ENCODE assay signal across 9 cellular contexts in the genomic region with DNA sequence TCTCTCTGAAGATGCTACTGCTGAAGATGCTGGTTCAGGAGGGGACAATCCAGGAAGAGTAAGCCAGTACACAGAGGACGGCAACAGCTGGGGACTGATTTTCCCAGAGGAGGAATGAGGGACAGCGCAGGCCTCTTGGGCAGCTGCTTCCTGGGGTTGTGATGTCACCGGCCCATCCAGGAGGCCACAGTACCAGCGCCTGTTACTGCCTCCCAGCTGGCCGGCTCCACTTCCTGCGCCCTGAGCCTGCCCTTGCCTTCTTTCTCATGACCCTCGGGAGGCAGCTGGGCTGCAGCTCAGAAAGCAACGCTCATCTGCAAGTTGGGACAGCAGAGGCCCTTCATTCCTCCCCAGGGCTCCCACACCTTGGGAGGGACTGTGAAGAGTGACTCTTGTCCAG. TPM values are rescaled to one million over a fixed set of nuclear protein-coding genes. Genes with fewer than 3 reads are reported as not detected.
DNase-seq lines count a peak whose midpoint lies in the region; TF ChIP-seq lines count a peak whose summit lies in the region.
"Had no signal": no experiment of that assay in that cellular context is flagged by ENCODE, and none has a peak within 500 bp of the region (broad histone marks: within the 10 kb centered on the region; RNA-seq: fewer than 3 reads in every experiment).

No MANE protein-coding gene starts in this region.

- CTCF ChIA-PET in MCF 10A (lab: Yijun Ruan, JAX), result interaction anchor here (0.6 to 0.8 kb wide), 2 partner anchors 18 to 117 kb away, joined by 3 read pairs; no protein-coding TSS in a partner anchor

- TF ChIP-seq CTCF in MCF 10A (IDR thresholded peaks at IDR 0.05; ENCODE audit: unreplicated experiment), result no peak

- no peaks in the 10 kb centered on the region for H3K36me3 Mint-ChIP-seq in MCF 10A (ENCODE audit: insufficient read depth, unreplicated experiment)
- H3K36me3 Mint-ChIP-seq: IgD-negative memory B cell had no signal

- H3K27ac ChIP-seq in substantia nigra (ENCODE audit: low read depth, low read length, poor library complexity, severe bottlenecking), result peak overlapping the region; percentile 83

- H3K27ac Mint-ChIP-seq in MCF 10A (ENCODE audit: low read depth, unreplicated experiment), result no peak overlapping the region

- no peaks in the 10 kb centered on the region for H3K27me3 Mint-ChIP-seq in MCF 10A (ENCODE audit: insufficient read depth, unreplicated experiment)
- H3K27me3 Mint-ChIP-seq: IgD-negative memory B cell had no signal

- peaks cover 31% of the 10 kb centered on the region for H3K4me1 Mint-ChIP-seq in MCF 10A (ENCODE audit: insufficient read depth, unreplicated experiment)

- POLR2A ChIA-PET in MCF 10A (lab: Yijun Ruan, JAX), result interaction anchor here (0.9 to 7.7 kb wide), 5 partner anchors 9 to 23 kb away, joined by 3 to 131 read pairs (median 3); a partner anchor contains a TSS

- intact Hi-C loops in MCF 10A (cut with micrococcal nuclease), result no loop called here

- DNase-seq in dermis blood vessel endothelial cell (peak; percentile 91), lung microvascular endothelial cell (ENCODE audit: low read depth in 2 of 2) (peak; percentile 64 to 99), substantia nigra (lab: John Stamatoyannopoulos, UW) (peak in 31 of 49 donors; percentile 12 to 81 (median 43)), MCF 10A (ENCODE audit: unreplicated experiment) (no peak), NCI-H446 treated with DMSO at 0.1 percent for 48 hours (lab: John Stamatoyannopoulos, UW) (no peak), OCI-M1 (lab: John Stamatoyannopoulos, UW) (no peak)
- no peak for DNase-seq in activated naive CD4-positive, alpha-beta T cell treated with Interleukin-2 at 50 U/mL for 16 hours

- H3K9me3 Mint-ChIP-seq in MCF 10A (ENCODE audit: unreplicated experiment), result no peaks in the 10 kb centered on the region
- H3K9me3 Mint-ChIP-seq: IgD-negative memory B cell had no signal

- no peak overlapping the region for H3K4me3 Mint-ChIP-seq in MCF 10A (ENCODE audit: unreplicated experiment)
- H3K4me3 Mint-ChIP-seq: IgD-negative memory B cell had no signal

- BruUV-seq in MCF 10A (replicated peaks; lab: Mats Ljungman, UMichigan), result no TSS peak

TF ChIP-seq in PFSK-1, 5 proteins besides CTCF, POLR2A, EP300 and RAD21:
- TF ChIP-seq FOXP2 (optimal IDR thresholded peaks at IDR 0.05; ENCODE audit: borderline replicate concordance, extremely low read depth, extremely low read length, insufficient read depth) (peak; percentile 49), POLR2AphosphoS5 (IDR thresholded peaks at IDR 0.05; ENCODE audit: low read depth, low read length) (no peak)

RNA-seq across cellular contexts. Expression of a gene that starts 21.9 kb away (rescaled TPM):
- 169 TPM for polyA plus RNA-seq in PFSK-1 (2012; ENCODE audit: insufficient read length, low read depth)
- total RNA-seq in dermis blood vessel endothelial cell (407 and 906 TPM in 2 replicates), lung microvascular endothelial cell (479 and 520 TPM in 2 replicates), MCF 10A (2022) (15.7 and 34.8 TPM in 2 replicates)

RNA-seq across cellular contexts. Expression of a gene that starts 50.2 kb away (rescaled TPM):
- polyA plus RNA-seq in PFSK-1 (2012; ENCODE audit: insufficient read length, low read depth), result 4.7 TPM
- total RNA-seq in dermis blood vessel endothelial cell (1.9 and 4.6 TPM in 2 replicates), lung microvascular endothelial cell (0.40 and 0.87 TPM in 2 replicates), MCF 10A (2022) (0.32 and 0.89 TPM in 2 replicates)

Comparison
In these comparisons a context has a peak if more than half of its experiments do, and no peak if none do; other contexts are left out.
1. DNase-seq: peak in dermis blood vessel endothelial cell (single experiment), lung microvascular endothelial cell (2 of 2) and substantia nigra (31 of 49); none in MCF 10A (single experiment), NCI-H446 treated with DMSO at 0.1 percent for 48 hours (single experiment), OCI-M1 (single experiment) and activated naive CD4-positive, alpha-beta T cell treated with Interleukin-2 at 50 U/mL for 16 hours (single experiment).
2. RNA of a gene that starts 21.9 kb away (total RNA-seq): 407 to 906 TPM in dermis blood vessel endothelial cell and 479 to 520 TPM in lung microvascular endothelial cell; 15.7 to 34.8 TPM in MCF 10A; every median in the first group is over 10 times any median in the second.